In the genomic region with DNA sequence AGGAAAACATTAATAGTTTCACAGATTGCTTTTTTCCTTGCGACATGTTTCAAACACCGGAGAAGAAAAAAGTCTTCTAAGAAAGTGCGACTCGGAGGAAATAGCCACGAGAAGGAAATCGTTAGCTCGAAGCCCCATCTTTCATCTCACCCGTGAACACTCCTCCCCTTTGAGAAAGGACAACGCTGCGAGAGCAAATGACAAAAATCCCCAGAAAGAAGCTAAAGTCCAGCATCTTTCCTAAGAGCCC, we compare ENCODE assay signal across 8 cellular contexts.
DNase-seq lines count a peak whose midpoint lies in the region; ATAC-seq and TF ChIP-seq lines count a peak whose summit lies in the region.

No MANE protein-coding gene starts in this region.

- H3K27me3 Mint-ChIP-seq in activated naive CD4-positive, alpha-beta T cell treated with anti-CD3 and anti-CD28 coated beads, Interleukin-2, amount 50 U/mL, for 24 hours: peaks cover 5% of the 10 kb centered on the region

- H3K4me1 ChIP-seq in right cardiac atrium (ENCODE audit: control insufficient read depth, insufficient read depth, low read length): no peaks in the 10 kb centered on the region
- peaks cover 5 to 30% (median 21%) of the 10 kb centered on the region in 3 donors for H3K4me1 ChIP-seq in skeletal muscle tissue (ENCODE audit: control insufficient read depth in 3 of 3, insufficient read depth in 3 of 3, low read length in 3 of 3)

- H3K27me3 ChIP-seq in right cardiac atrium (ENCODE audit: control insufficient read depth, insufficient read depth) (no peaks in the 10 kb centered on the region), skeletal muscle tissue (ENCODE audit: control insufficient read depth in 3 of 3, insufficient read depth in 3 of 3, low read length in 3 of 3) (no peaks in the 10 kb centered on the region)

- peaks cover 9% of the 10 kb centered on the region for H3K36me3 Mint-ChIP-seq in activated naive CD4-positive, alpha-beta T cell treated with anti-CD3 and anti-CD28 coated beads, Interleukin-2, amount 50 U/mL, for 24 hours

- intact Hi-C loops in right cardiac atrium (cut with DNase I): loop anchor here in 2 of 4 donors (5.0 to 10.0 kb wide), 3 partner anchors 83 to 722 kb away; partner anchors contain the start of gene TRIM13 (in 2 of the 2)

- peak overlapping the region; percentile 98 for H3K27ac Mint-ChIP-seq in activated naive CD4-positive, alpha-beta T cell treated with anti-CD3 and anti-CD28 coated beads, Interleukin-2, amount 50 U/mL, for 24 hours

- peak overlapping the region; percentile 54 for H3K27ac ChIP-seq in right cardiac atrium (ENCODE audit: low read length)
- peak overlapping the region; percentile 53 for H3K27ac ChIP-seq in skeletal muscle tissue (ENCODE audit: low read depth, low read length)

- under 1% methylated on average over 10 of the region's 10 CpGs for WGBS in right cardiac atrium

- DNase-seq in activated naive CD4-positive, alpha-beta T cell (lab: John Stamatoyannopoulos, UW): no peak
- DNase-seq in right cardiac atrium (no peak), retina (no peak), GM10248 (ENCODE audit: extremely low spot score) (no peak)

- CTCF ChIA-PET in GM10248 (lab: Yijun Ruan, JAX): interaction anchor here (1.0 to 6.5 kb wide), 8 partner anchors 14 to 832 kb away, joined by 3 to 54 read pairs (median 4); partner anchors contain the start of genes SPRYD7 and TRIM13

- H3K4me3 Mint-ChIP-seq in activated naive CD4-positive, alpha-beta T cell treated with anti-CD3 and anti-CD28 coated beads, Interleukin-2, amount 50 U/mL, for 24 hours: peak overlapping the region; percentile 100

- peak overlapping the region; percentile 66 for H3K4me3 ChIP-seq in WI38 (ENCODE audit: low read depth, low read length)
- peak overlapping the region; percentile 89 for H3K4me3 ChIP-seq in right cardiac atrium (ENCODE audit: low read length)
- H3K4me3 ChIP-seq in skeletal muscle tissue (ENCODE audit: low read length in 3 of 3): peak overlapping the region; percentile 83 to 89 (median 87)

- no peaks in the 10 kb centered on the region for H3K36me3 ChIP-seq in skeletal muscle tissue (ENCODE audit: control insufficient read depth in 3 of 3, insufficient read depth in 3 of 3, low read length in 3 of 3)

- POLR2A ChIA-PET in GM10248 (lab: Yijun Ruan, JAX): interaction anchor here (1.0 to 1.1 kb wide), 2 partner anchors 45 to 84 kb away, joined by 4 read pairs; partner anchors contain the start of gene TRIM13

- H3K9ac ChIP-seq in skeletal muscle tissue (ENCODE audit: low read depth in 1 of 3, low read length in 3 of 3): peak overlapping the region; percentile 42 to 63 (median 52)

- no peaks in the 10 kb centered on the region for H3K9me3 ChIP-seq in right cardiac atrium (ENCODE audit: control insufficient read depth, low read length)
- no peaks in the 10 kb centered on the region for H3K9me3 ChIP-seq in skeletal muscle tissue (ENCODE audit: control insufficient read depth in 3 of 3, low read length in 3 of 3)

- TF ChIP-seq CTCF in WI38 (IDR thresholded peaks at IDR 0.05; ENCODE audit: low read depth, low read length): no peak
- TF ChIP-seq CTCF in GM10248 (IDR thresholded peaks at IDR 0.05; ENCODE audit: control extremely low read depth, extremely low read depth, low read depth, missing control alignments): no peak

- no peak for ATAC-seq in right cardiac atrium
- no peak for ATAC-seq in GM18907 (IDR thresholded peaks at IDR 0.05; ENCODE audit: unreplicated experiment)

- H3K9me3 Mint-ChIP-seq in activated naive CD4-positive, alpha-beta T cell treated with anti-CD3 and anti-CD28 coated beads, Interleukin-2, amount 50 U/mL, for 24 hours: no peaks in the 10 kb centered on the region

- peaks cover 53% of the 10 kb centered on the region for H3K4me1 Mint-ChIP-seq in activated naive CD4-positive, alpha-beta T cell treated with anti-CD3 and anti-CD28 coated beads, Interleukin-2, amount 50 U/mL, for 24 hours
